Comparison of ENCODE assay signal across 16 cellular contexts in the genomic region with DNA sequence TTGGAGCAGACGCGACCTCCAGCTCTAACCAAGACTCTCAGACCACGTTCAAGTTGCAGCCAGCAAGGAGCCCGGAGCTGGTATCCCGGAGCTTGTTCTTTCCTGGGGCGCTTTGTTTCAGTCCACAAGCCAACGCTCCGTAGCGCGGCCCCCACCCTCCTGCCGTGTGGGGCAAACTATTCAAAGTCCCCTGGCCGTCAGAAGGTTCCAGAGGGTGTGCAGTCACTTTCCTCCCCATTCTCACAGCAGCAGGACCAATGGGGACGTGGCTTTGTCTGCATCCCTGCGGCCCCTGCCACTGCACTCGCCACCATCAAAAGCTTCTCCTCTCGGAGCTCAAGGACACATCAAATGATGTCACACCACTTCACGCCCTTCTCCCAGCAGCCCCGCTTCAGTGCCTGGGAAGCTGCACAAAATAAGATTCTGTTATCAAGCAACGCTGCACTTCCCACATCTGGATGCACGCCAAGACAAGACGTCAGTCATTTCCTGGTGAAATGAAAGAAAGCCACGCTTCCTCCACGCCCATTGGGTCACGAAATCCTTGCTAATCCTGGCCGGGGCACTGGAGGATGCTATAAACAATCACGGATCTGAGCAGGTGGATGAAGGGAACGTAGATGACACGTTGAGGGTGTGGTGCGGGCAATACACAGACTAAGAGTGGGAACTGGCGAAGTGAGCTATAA.
DNase-seq lines count a peak whose midpoint lies in the region; ATAC-seq and TF ChIP-seq lines count a peak whose summit lies in the region.
"Had no signal": no experiment of that assay in that cellular context is flagged by ENCODE, and none has a peak within 500 bp of the region (broad histone marks: within the 10 kb centered on the region; RNA-seq: fewer than 3 reads in every experiment).

No MANE protein-coding gene starts in this region.

- H4K20me1 ChIP-seq in BLaER1: peaks cover 4% of the 10 kb centered on the region; the same call in 1 of the 2 replicates

- peaks cover 46% of the 10 kb centered on the region for H3K4me1 ChIP-seq in BLaER1
- H3K4me1 ChIP-seq in right cardiac atrium (ENCODE audit: control insufficient read depth, insufficient read depth, low read length): no peaks in the 10 kb centered on the region

- H3K9me3 ChIP-seq in BLaER1 (no peaks in the 10 kb centered on the region), right cardiac atrium (ENCODE audit: control insufficient read depth, low read length) (no peaks in the 10 kb centered on the region)

- no peaks in the 10 kb centered on the region for H3K36me3 Mint-ChIP-seq in Calu3 (ENCODE audit: insufficient read depth, unreplicated experiment)
- H3K36me3 Mint-ChIP-seq: CD4-positive, CD25-positive, alpha-beta regulatory T cell had no signal

- H3K9me3 Mint-ChIP-seq in Calu3 (ENCODE audit: low read depth, unreplicated experiment): peaks cover 28% of the 10 kb centered on the region

- CTCF ChIA-PET in Calu3 (lab: Charles Lee): no interaction called here

- intact Hi-C loops in right cardiac atrium (cut with DNase I) (no loop called here), Calu3 (cut with micrococcal nuclease; ENCODE audit: unreplicated experiment) (no loop called here)

- H3K27me3 Mint-ChIP-seq in Calu3 (ENCODE audit: unreplicated experiment): no peaks in the 10 kb centered on the region
- H3K27me3 Mint-ChIP-seq: CD4-positive, CD25-positive, alpha-beta regulatory T cell had no signal

- peak overlapping the region; percentile 70 for H3K9ac ChIP-seq in BLaER1

- ATAC-seq in right cardiac atrium: peak in 1 of 2 donors; percentile 79

- H3K4me3 ChIP-seq in BLaER1: peak overlapping the region; percentile 57
- no peak overlapping the region for H3K4me3 ChIP-seq in right cardiac atrium (ENCODE audit: low read length)

- H3K27me3 ChIP-seq in BLaER1 (no peaks in the 10 kb centered on the region), right cardiac atrium (ENCODE audit: control insufficient read depth, insufficient read depth) (no peaks in the 10 kb centered on the region)

- no peaks in the 10 kb centered on the region for H3K36me3 ChIP-seq in BLaER1

- no peak overlapping the region for H3K27ac Mint-ChIP-seq in Calu3 (ENCODE audit: unreplicated experiment)
- H3K27ac Mint-ChIP-seq: CD4-positive, CD25-positive, alpha-beta regulatory T cell had no signal

- H3K27ac ChIP-seq in BLaER1 (peak overlapping the region; percentile 47), right cardiac atrium (ENCODE audit: low read length) (no peak overlapping the region)

- peak overlapping the region; percentile 96 for H3K4me2 ChIP-seq in BLaER1

- WGBS in right cardiac atrium: 56% methylated on average over 30 of the region's 30 CpGs

- no peaks in the 10 kb centered on the region for H3K4me1 Mint-ChIP-seq in Calu3 (ENCODE audit: low read depth, unreplicated experiment)
- H3K4me1 Mint-ChIP-seq: CD4-positive, CD25-positive, alpha-beta regulatory T cell had no signal

- TF ChIP-seq CTCF in Calu3 (IDR thresholded peaks at IDR 0.05; ENCODE audit: unreplicated experiment): no peak

- no TSS peak for BruUV-seq in Calu3 (replicated peaks; lab: Mats Ljungman, UMichigan)

- no peak overlapping the region for H3K4me3 Mint-ChIP-seq in Calu3 (ENCODE audit: low read depth, unreplicated experiment)
- H3K4me3 Mint-ChIP-seq: CD4-positive, CD25-positive, alpha-beta regulatory T cell had no signal

- DNase-seq in H4 (ENCODE audit: low spot score) (peak; percentile 34), NCI-H774 (lab: John Stamatoyannopoulos, UW) (peak; percentile 28), right cardiac atrium (peak in 2 of 3 donors; percentile 49 to 71), 8988T (no peak), kidney tubule cell (ENCODE audit: low spot score) (no peak), putamen (ENCODE audit: low spot score) (no peak), Calu3 (no peak)
- DNase-seq: amniotic stem cell; CD4-positive, CD25-positive, alpha-beta regulatory T cell; effector memory CD4-positive, alpha-beta T cell; glutamatergic neuron; HCEC 1CT; Karpas-422; mesendoderm; trophoblast cell had no signal

Comparison
In these comparisons a context has a peak if more than half of its experiments do, and no peak if none do; other contexts are left out.
1. DNase-seq: peak in H4 (single experiment), NCI-H774 (single experiment) and right cardiac atrium (2 of 3); none in 8988T (single experiment), kidney tubule cell (single experiment), putamen (single experiment) and Calu3 (single experiment).